Comparison of ENCODE assay signal across 10 cellular contexts in the genomic region with DNA sequence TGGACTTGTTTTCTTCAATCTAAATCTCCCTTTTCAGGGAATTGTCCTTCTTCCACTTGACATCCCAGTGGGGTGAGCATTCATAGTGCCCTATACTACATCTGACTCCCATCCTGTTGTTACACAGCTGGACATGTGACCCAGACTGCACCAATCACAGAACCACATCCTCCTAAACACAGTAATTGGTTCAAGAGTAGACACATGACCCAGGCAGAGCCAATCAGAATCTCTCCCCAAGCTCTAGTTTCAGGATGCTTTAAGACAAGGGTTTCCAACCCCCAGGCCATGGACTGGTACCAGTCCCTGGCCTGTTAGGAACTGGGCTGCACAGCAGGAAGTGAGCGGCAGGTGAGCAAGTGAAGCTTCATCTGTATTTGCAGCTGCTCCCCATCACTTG. TPM values are rescaled to one million over a fixed set of nuclear protein-coding genes. Genes with fewer than 3 reads are reported as not detected.
A peak's percentile ranks its signal among the peaks of the same experiment; 100 is the strongest.
DNase-seq lines count a peak whose midpoint lies in the region; ATAC-seq and TF ChIP-seq lines count a peak whose summit lies in the region.
"Had no signal": no experiment of that assay in that cellular context is flagged by ENCODE, and none has a peak within 500 bp of the region (broad histone marks: within the 10 kb centered on the region; RNA-seq: fewer than 3 reads in every experiment).

No MANE protein-coding gene starts in this region.

- peak overlapping the region in 1 of 10 donors; percentile 66 for H3K27ac Mint-ChIP-seq in naive thymus-derived CD8-positive, alpha-beta T cell
- H3K27ac Mint-ChIP-seq in osteocyte (ENCODE audit: unreplicated experiment): no peak overlapping the region

- no peaks in the 10 kb centered on the region for H3K9me3 Mint-ChIP-seq in naive thymus-derived CD8-positive, alpha-beta T cell
- H3K9me3 Mint-ChIP-seq in osteocyte (ENCODE audit: unreplicated experiment): no peaks in the 10 kb centered on the region

- no peaks in the 10 kb centered on the region for H3K27me3 Mint-ChIP-seq in naive thymus-derived CD8-positive, alpha-beta T cell
- H3K27me3 Mint-ChIP-seq in osteocyte (ENCODE audit: unreplicated experiment): no peaks in the 10 kb centered on the region

- POLR2A ChIA-PET in naive thymus-derived CD8-positive, alpha-beta T cell (lab: Charles Lee): interaction anchor here (1.7 kb wide), 1 partner anchor 33 kb away, joined by 6 read pairs; no protein-coding TSS in a partner anchor

- no peak for TF ChIP-seq CTCF in osteocyte (IDR thresholded peaks at IDR 0.05)

- peak; percentile 50 for DNase-seq in NCI-H2171 treated with DMSO at 0.1 percent for 48 hours (lab: John Stamatoyannopoulos, UW)
- no peak for DNase-seq in NCI-H2171 (lab: John Stamatoyannopoulos, UW)
- peak; percentile 12 for DNase-seq in KBM-7
- DNase-seq in activated CD4-positive, CD25-positive, alpha-beta regulatory T cell treated with anti-CD3 and anti-CD28 coated beads, Interleukin-2, amount 50 U/mL, for 72 hours: peak; percentile 39
- no peak for DNase-seq in naive thymus-derived CD8-positive, alpha-beta T cell
- DNase-seq in osteocyte (ENCODE audit: extremely low spot score, unreplicated experiment): no peak
- no peak for DNase-seq in superior temporal gyrus (ENCODE audit: extremely low spot score)
- DNase-seq: hippocampal formation, NCI-H1930 had no signal

- in situ Hi-C loops in KBM-7 (cut with MboI; ENCODE audit: low pct_unique_long_range_greater_than_20kb, low sequenced_read_pairs): loop anchor here (25.0 kb wide), 1 partner anchor 755 kb away; the partner anchor contains the start of gene PLA2G2E

- ATAC-seq in naive thymus-derived CD8-positive, alpha-beta T cell: peak; percentile 30 to 68
- no peak for ATAC-seq in HG03280 (IDR thresholded peaks at IDR 0.05; ENCODE audit: unreplicated experiment)

- H3K36me3 Mint-ChIP-seq in naive thymus-derived CD8-positive, alpha-beta T cell: no peaks in the 10 kb centered on the region
- H3K36me3 Mint-ChIP-seq in osteocyte (ENCODE audit: unreplicated experiment): no peaks in the 10 kb centered on the region

- peaks cover 11 to 15% (median 12%) of the 10 kb centered on the region in 4 donors for H3K4me1 Mint-ChIP-seq in naive thymus-derived CD8-positive, alpha-beta T cell
- H3K4me1 Mint-ChIP-seq in osteocyte (ENCODE audit: unreplicated experiment): peaks cover 9% of the 10 kb centered on the region

- no peak overlapping the region for H3K4me3 Mint-ChIP-seq in naive thymus-derived CD8-positive, alpha-beta T cell
- H3K4me3 Mint-ChIP-seq in osteocyte (ENCODE audit: unreplicated experiment): no peak overlapping the region

RNA-seq across cellular contexts. Expression of gene DDOST, which starts 5.6 kb away (rescaled TPM):
- 100 to 1,000 TPM; 115 to 118 TPM for total RNA-seq in naive thymus-derived CD8-positive, alpha-beta T cell
- polyA plus RNA-seq in naive thymus-derived CD8-positive, alpha-beta T cell: 100 to 1,000 TPM; 209 to 255 (median 225) TPM
- total RNA-seq in osteocyte: 266 and 267 TPM in 2 replicates

RNA-seq across cellular contexts. Expression of gene PINK1, which starts 33.5 kb away (rescaled TPM):
- total RNA-seq in naive thymus-derived CD8-positive, alpha-beta T cell: 10 to 100 TPM; 29.8 to 31.9 TPM
- polyA plus RNA-seq in naive thymus-derived CD8-positive, alpha-beta T cell: 10 to 100 TPM; 18.4 to 26.3 (median 19.5) TPM
- total RNA-seq in osteocyte: 54.8 and 55.2 TPM in 2 replicates

RNA-seq across cellular contexts. Expression of gene KIF17, which starts 51.0 kb away (rescaled TPM):
- not detected for total RNA-seq in naive thymus-derived CD8-positive, alpha-beta T cell
- not detected for polyA plus RNA-seq in naive thymus-derived CD8-positive, alpha-beta T cell
- total RNA-seq in osteocyte: 0.11 TPM in 1 of 2 replicates, not detected in the other

Comparison
In these comparisons a context has a peak if more than half of its experiments do, and no peak if none do; other contexts are left out.
1. DNase-seq: peak in NCI-H2171 treated with DMSO at 0.1 percent for 48 hours (single experiment), KBM-7 (single experiment) and activated CD4-positive, CD25-positive, alpha-beta regulatory T cell treated with anti-CD3 and anti-CD28 coated beads, Interleukin-2, amount 50 U/mL, for 72 hours (single experiment); none in NCI-H2171 (single experiment), naive thymus-derived CD8-positive, alpha-beta T cell (0 of 10), osteocyte (single experiment) and superior temporal gyrus (single experiment).